24 cellular contexts compared by ENCODE assay signal in genomic region chr18:14089781-14090180, GRCh38. TPM values are rescaled to one million over a fixed set of nuclear protein-coding genes. Genes with fewer than 3 reads are reported as not detected.
A peak's percentile ranks its signal among the peaks of the same experiment; 100 is the strongest.
DNase-seq lines count a peak whose midpoint lies in the region; FAIRE-seq and TF ChIP-seq lines count a peak whose summit lies in the region.
"Had no signal": no experiment of that assay in that cellular context is flagged by ENCODE, and none has a peak within 500 bp of the region (broad histone marks: within the 10 kb centered on the region; RNA-seq: fewer than 3 reads in every experiment).

No MANE protein-coding gene starts in this region.

- H3K9me3 Mint-ChIP-seq in astrocyte (ENCODE audit: unreplicated experiment) (no peaks in the 10 kb centered on the region), nephron progenitor cell (peaks cover 4% of the 10 kb centered on the region)
- H3K9me3 Mint-ChIP-seq in activated CD4-positive, alpha-beta memory T cell treated with anti-CD3 and anti-CD28 coated beads for 36 hours = no peaks in the 10 kb centered on the region
- H3K9me3 Mint-ChIP-seq: activated naive CD4-positive, alpha-beta T cell treated with anti-CD3 and anti-CD28 coated beads, Interleukin-2, amount 10 ng/mL, durations not matched to agents 7 days and 5 days; activated T-helper 17 cell treated with anti-CD3 and anti-CD28 coated beads, Interleukin-2, amount 50 U/mL, for 72 hours; brain; T-helper 2 cell treated with Interferon-gamma antibody and Interleukin-4, amounts not matched to agents 5 μg/mL and 100 μg/mL, for 36 hours had no signal

- H4K20me1 ChIP-seq in astrocyte (ENCODE audit: insufficient read depth, low read length) = no peaks in the 10 kb centered on the region
- no peaks in the 10 kb centered on the region for H4K20me1 ChIP-seq in osteoblast (ENCODE audit: insufficient read depth, low read length)
- H4K20me1 ChIP-seq: BLaER1 had no signal

- H3K27me3 ChIP-seq in astrocyte (ENCODE audit: insufficient read depth, low read length) (no peaks in the 10 kb centered on the region), osteoblast (ENCODE audit: insufficient read depth, low read length) (no peaks in the 10 kb centered on the region)
- H3K27me3 ChIP-seq: adrenal gland, BLaER1, dorsolateral prefrontal cortex, left lung, tibial artery had no signal

- H3K27ac ChIP-seq in astrocyte (ENCODE audit: low read depth, low read length) (no peak overlapping the region), osteoblast (ENCODE audit: low read depth, low read length) (no peak overlapping the region)
- H3K27ac ChIP-seq: adrenal gland, BLaER1, dorsolateral prefrontal cortex, left lung, tibial artery had no signal

- H3K4me2 ChIP-seq in astrocyte (ENCODE audit: low read length) = no peak overlapping the region
- H3K4me2 ChIP-seq in osteoblast (ENCODE audit: insufficient read depth, low read length) = no peak overlapping the region
- H3K4me2 ChIP-seq: BLaER1 had no signal

- peak; percentile 37 for DNase-seq in EL
- DNase-seq in LHCN-M2 (ENCODE audit: low read depth) = peak; percentile 15
- peak; percentile 2 for DNase-seq in astrocyte (ENCODE audit: low read depth)
- no peak for DNase-seq in osteoblast (ENCODE audit: insufficient read length, low spot score, missing footprints)
- no peak for DNase-seq in stimulated activated CD8-positive, alpha-beta memory T cell treated with anti-CD3 and anti-CD28 coated beads, Interleukin-4, amount 100 ng/mL, for 48 hours
- DNase-seq in nephron progenitor cell = no peak
- no peak for DNase-seq in activated CD4-positive, alpha-beta memory T cell treated with anti-CD3 and anti-CD28 coated beads for 36 hours
- DNase-seq: activated naive CD4-positive, alpha-beta T cell treated with anti-CD3 and anti-CD28 coated beads, Interleukin-2, amount 10 ng/mL, durations not matched to agents 7 days and 5 days; adrenal gland; cerebellar nuclear complex; dorsolateral prefrontal cortex; left lung; MM.1S; NCI-H2029; NCI-H526; SIG-M5; stimulated activated CD4-positive, alpha-beta T cell treated with anti-CD3 and anti-CD28 coated beads, Interleukin-4, amount 100 ng/mL, for 1 hour; tibial artery had no signal

- FAIRE-seq in astrocyte (lab: Jason Lieb, UNC) = no peak

- peaks cover 4% of the 10 kb centered on the region for H3K27me3 Mint-ChIP-seq in astrocyte (ENCODE audit: low read depth, unreplicated experiment)
- H3K27me3 Mint-ChIP-seq in nephron progenitor cell (ENCODE audit: low read depth, poor library complexity) = no peaks in the 10 kb centered on the region
- H3K27me3 Mint-ChIP-seq in activated CD4-positive, alpha-beta memory T cell treated with anti-CD3 and anti-CD28 coated beads for 36 hours = no peaks in the 10 kb centered on the region
- H3K27me3 Mint-ChIP-seq: activated naive CD4-positive, alpha-beta T cell treated with anti-CD3 and anti-CD28 coated beads, Interleukin-2, amount 10 ng/mL, durations not matched to agents 7 days and 5 days; activated T-helper 17 cell treated with anti-CD3 and anti-CD28 coated beads, Interleukin-2, amount 50 U/mL, for 72 hours; brain had no signal

- H3K36me3 Mint-ChIP-seq in astrocyte (ENCODE audit: low read depth, unreplicated experiment) (no peaks in the 10 kb centered on the region), nephron progenitor cell (ENCODE audit: low read depth) (peaks cover 5% of the 10 kb centered on the region)
- no peaks in the 10 kb centered on the region for H3K36me3 Mint-ChIP-seq in activated CD4-positive, alpha-beta memory T cell treated with anti-CD3 and anti-CD28 coated beads for 36 hours
- H3K36me3 Mint-ChIP-seq: activated naive CD4-positive, alpha-beta T cell treated with anti-CD3 and anti-CD28 coated beads, Interleukin-2, amount 10 ng/mL, durations not matched to agents 7 days and 5 days; brain; mesothelial cell of epicardium had no signal

- H3K36me3 ChIP-seq in astrocyte (ENCODE audit: insufficient read depth, low read length) (no peaks in the 10 kb centered on the region), osteoblast (ENCODE audit: insufficient read depth, low read length) (no peaks in the 10 kb centered on the region)
- H3K36me3 ChIP-seq: adrenal gland, left lung, tibial artery had no signal

- H3K79me2 ChIP-seq in astrocyte (ENCODE audit: insufficient read depth, low read length) (no peaks in the 10 kb centered on the region), osteoblast (ENCODE audit: insufficient read depth, low read length) (no peaks in the 10 kb centered on the region)

- CTCF ChIA-PET in activated CD4-positive, alpha-beta memory T cell treated with anti-CD3 and anti-CD28 coated beads for 36 hours (lab: Charles Lee) = no interaction called here

- no peak overlapping the region for H3K4me3 Mint-ChIP-seq in astrocyte (ENCODE audit: unreplicated experiment)
- no peak overlapping the region for H3K4me3 Mint-ChIP-seq in nephron progenitor cell
- H3K4me3 Mint-ChIP-seq in activated CD4-positive, alpha-beta memory T cell treated with anti-CD3 and anti-CD28 coated beads for 36 hours = no peak overlapping the region
- H3K4me3 Mint-ChIP-seq: activated naive CD4-positive, alpha-beta T cell treated with anti-CD3 and anti-CD28 coated beads, Interleukin-2, amount 10 ng/mL, durations not matched to agents 7 days and 5 days; activated T-helper 17 cell treated with anti-CD3 and anti-CD28 coated beads, Interleukin-2, amount 50 U/mL, for 72 hours; brain; mesothelial cell of epicardium; T-helper 2 cell treated with Interferon-gamma antibody and Interleukin-4, amounts not matched to agents 5 μg/mL and 100 μg/mL, for 36 hours had no signal

- H2AFZ ChIP-seq in astrocyte (ENCODE audit: low read depth, low read length) = no peak overlapping the region
- peak overlapping the region; percentile 42 for H2AFZ ChIP-seq in osteoblast (ENCODE audit: low read length)

- peaks cover 5% of the 10 kb centered on the region for H3K4me1 Mint-ChIP-seq in astrocyte (ENCODE audit: low read depth, unreplicated experiment)
- H3K4me1 Mint-ChIP-seq in nephron progenitor cell = no peaks in the 10 kb centered on the region
- no peaks in the 10 kb centered on the region for H3K4me1 Mint-ChIP-seq in activated CD4-positive, alpha-beta memory T cell treated with anti-CD3 and anti-CD28 coated beads for 36 hours (ENCODE audit: low read depth)
- H3K4me1 Mint-ChIP-seq: activated naive CD4-positive, alpha-beta T cell treated with anti-CD3 and anti-CD28 coated beads, Interleukin-2, amount 10 ng/mL, durations not matched to agents 7 days and 5 days; activated T-helper 17 cell treated with anti-CD3 and anti-CD28 coated beads, Interleukin-2, amount 50 U/mL, for 72 hours; mesothelial cell of epicardium had no signal

- H3K27ac Mint-ChIP-seq in astrocyte (ENCODE audit: unreplicated experiment) = no peak overlapping the region
- no peak overlapping the region for H3K27ac Mint-ChIP-seq in nephron progenitor cell
- H3K27ac Mint-ChIP-seq in activated CD4-positive, alpha-beta memory T cell treated with anti-CD3 and anti-CD28 coated beads for 36 hours = no peak overlapping the region
- H3K27ac Mint-ChIP-seq: activated naive CD4-positive, alpha-beta T cell treated with anti-CD3 and anti-CD28 coated beads, Interleukin-2, amount 10 ng/mL, durations not matched to agents 7 days and 5 days; activated T-helper 17 cell treated with anti-CD3 and anti-CD28 coated beads, Interleukin-2, amount 50 U/mL, for 72 hours; brain; mesothelial cell of epicardium; progenitor cell of endocrine pancreas; T-helper 2 cell treated with Interferon-gamma antibody and Interleukin-4, amounts not matched to agents 5 μg/mL and 100 μg/mL, for 36 hours had no signal

- no peaks in the 10 kb centered on the region for H3K9me3 ChIP-seq in astrocyte (ENCODE audit: insufficient read depth, low read depth, low read length)
- H3K9me3 ChIP-seq in osteoblast (ENCODE audit: low read depth, low read length) = no peaks in the 10 kb centered on the region
- H3K9me3 ChIP-seq: adrenal gland, BLaER1, left lung, tibial artery had no signal

- H3K4me1 ChIP-seq in astrocyte (ENCODE audit: insufficient read depth, low read length) (no peaks in the 10 kb centered on the region), osteoblast (ENCODE audit: insufficient read depth, low read length) (no peaks in the 10 kb centered on the region)
- H3K4me1 ChIP-seq: adrenal gland, BLaER1, left lung, tibial artery had no signal

- no peak for TF ChIP-seq CTCF in astrocyte (IDR thresholded peaks at IDR 0.05; ENCODE audit: insufficient read depth, low read depth, low read length)
- TF ChIP-seq CTCF in osteoblast (IDR thresholded peaks at IDR 0.05; ENCODE audit: extremely low read depth, low read depth, low read length) = no peak
- no peak for TF ChIP-seq CTCF in nephron progenitor cell (IDR thresholded peaks at IDR 0.05)

- POLR2A ChIA-PET in activated CD4-positive, alpha-beta memory T cell treated with anti-CD3 and anti-CD28 coated beads for 36 hours (lab: Charles Lee) = no interaction called here

- intact Hi-C loops in activated CD4-positive, alpha-beta memory T cell treated with anti-CD3 and anti-CD28 coated beads for 36 hours (cut with micrococcal nuclease) = no loop called here

- H3K9ac ChIP-seq in astrocyte (ENCODE audit: low read length) = no peak overlapping the region
- H3K9ac ChIP-seq: BLaER1 had no signal

- H3K4me3 ChIP-seq in astrocyte (ENCODE audit: insufficient read depth, low read depth, low read length) (no peak overlapping the region), osteoblast (ENCODE audit: insufficient read depth, low read length) (no peak overlapping the region)
- H3K4me3 ChIP-seq: adrenal gland, BLaER1, dorsolateral prefrontal cortex, left lung, tibial artery had no signal

RNA-seq across cellular contexts. Expression of gene ZNF519, which starts 42.5 kb away (rescaled TPM):
- total RNA-seq in LHCN-M2 (2014; rRNA removed) = 7.5 and 11.5 TPM in 2 replicates
- 1.9 TPM for polyA plus RNA-seq in LHCN-M2 (2012)
- 5.0 and 7.7 TPM in 2 replicates for total RNA-seq in astrocyte
- 5.4 and 12.4 TPM in 2 replicates for total RNA-seq in osteoblast
- 10 to 100 TPM; 14.1 to 15.8 TPM for total RNA-seq in activated CD4-positive, alpha-beta memory T cell treated with anti-CD3 and anti-CD28 coated beads for 36 hours

Comparison
In these comparisons a context has a peak if more than half of its experiments do, and no peak if none do; other contexts are left out.
1. DNase-seq: peak in EL (single experiment), LHCN-M2 (single experiment) and astrocyte (single experiment); none in osteoblast (single experiment), stimulated activated CD8-positive, alpha-beta memory T cell treated with anti-CD3 and anti-CD28 coated beads, Interleukin-4, amount 100 ng/mL, for 48 hours (single experiment), nephron progenitor cell (single experiment) and activated CD4-positive, alpha-beta memory T cell treated with anti-CD3 and anti-CD28 coated beads for 36 hours (single experiment).